Comparison of ENCODE assay signal across 1 cellular context in the genomic region with DNA sequence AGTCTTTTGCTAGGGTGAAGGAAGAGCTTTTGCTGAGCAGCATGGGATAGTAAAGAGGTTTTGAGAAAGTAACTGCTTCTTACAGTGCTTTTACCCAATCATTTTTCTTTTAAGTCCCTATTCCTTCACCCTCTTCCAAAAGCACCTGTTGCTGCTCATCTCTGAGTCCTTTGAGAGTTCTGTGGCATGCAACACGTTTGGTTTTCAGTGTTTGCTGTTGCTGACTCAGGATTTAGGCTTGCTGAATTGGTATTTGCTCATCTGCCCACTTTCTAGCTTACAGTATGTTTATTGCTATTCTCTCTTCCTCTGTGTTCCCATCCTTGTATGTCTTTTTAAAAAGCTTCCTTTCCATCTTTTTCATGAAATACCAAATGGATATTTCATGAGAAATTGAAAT.
TF ChIP-seq lines count a peak whose summit lies in the region.

No MANE protein-coding gene starts in this region.

TF ChIP-seq in H1, 55 proteins besides CTCF, POLR2A, EP300 and RAD21 (continued from another document):
- TF ChIP-seq, protein P1, sequence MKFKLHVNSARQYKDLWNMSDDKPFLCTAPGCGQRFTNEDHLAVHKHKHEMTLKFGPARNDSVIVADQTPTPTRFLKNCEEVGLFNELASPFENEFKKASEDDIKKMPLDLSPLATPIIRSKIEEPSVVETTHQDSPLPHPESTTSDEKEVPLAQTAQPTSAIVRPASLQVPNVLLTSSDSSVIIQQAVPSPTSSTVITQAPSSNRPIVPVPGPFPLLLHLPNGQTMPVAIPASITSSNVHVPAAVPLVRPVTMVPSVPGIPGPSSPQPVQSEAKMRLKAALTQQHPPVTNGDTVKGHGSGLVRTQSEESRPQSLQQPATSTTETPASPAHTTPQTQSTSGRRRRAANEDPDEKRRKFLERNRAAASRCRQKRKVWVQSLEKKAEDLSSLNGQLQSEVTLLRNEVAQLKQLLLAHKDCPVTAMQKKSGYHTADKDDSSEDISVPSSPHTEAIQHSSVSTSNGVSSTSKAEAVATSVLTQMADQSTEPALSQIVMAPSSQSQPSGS (IDR thresholded peaks at IDR 0.05; ENCODE audit: low read length), result no peak
- TF ChIP-seq SIX5 (IDR thresholded peaks at IDR 0.05; ENCODE audit: low read depth, low read length) (no peak), JUN (IDR thresholded peaks at IDR 0.05; ENCODE audit: low read depth, low read length) (no peak), TAF7 (optimal IDR thresholded peaks at IDR 0.05; ENCODE audit: borderline replicate concordance, low read depth, low read length) (no peak), KDM4A (IDR thresholded peaks at IDR 0.05; ENCODE audit: low read depth, low read length, severe bottlenecking) (no peak), GTF2F1 (IDR thresholded peaks at IDR 0.05; ENCODE audit: borderline replicate concordance, low read depth, low read length) (no peak)
